36 cellular contexts compared by ENCODE assay signal in the genomic region with DNA sequence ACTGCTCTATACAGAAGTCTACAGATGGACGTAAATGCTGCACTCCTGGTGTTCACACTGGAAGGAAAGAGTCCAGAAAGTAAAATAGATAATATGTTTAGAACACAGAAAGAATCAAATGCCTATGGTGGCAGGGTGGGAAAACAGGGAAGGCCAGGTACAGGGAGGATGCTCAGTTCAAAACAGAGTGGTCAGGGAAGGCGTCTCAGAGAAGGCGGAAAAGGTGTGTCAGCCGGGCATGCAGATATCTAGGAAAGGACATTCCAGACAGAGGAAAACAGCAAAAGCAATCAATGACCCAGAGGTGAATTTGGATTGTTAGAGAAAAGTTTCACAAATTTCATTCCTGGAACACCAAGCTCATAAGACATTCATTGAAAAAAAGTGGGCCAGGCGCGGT.
"Had no signal": no experiment of that assay in that cellular context is flagged by ENCODE, and none has a peak within 500 bp of the region (broad histone marks: within the 10 kb centered on the region; RNA-seq: fewer than 3 reads in every experiment).

No MANE protein-coding gene starts in this region.

- H3K27me3 ChIP-seq: ascending aorta, cardiac muscle cell had no signal

- H3K4me1 ChIP-seq: ascending aorta had no signal

- H3K9me3 ChIP-seq: ascending aorta had no signal

- H3K27me3 Mint-ChIP-seq: activated CD4-positive, alpha-beta memory T cell treated with anti-CD3 and anti-CD28 coated beads, Interleukin-2, amount 10 ng/mL, durations not matched to agents 7 days and 5 days; activated CD4-positive, alpha-beta T cell treated with anti-CD3 and anti-CD28 coated beads for 36 hours; activated naive CD4-positive, alpha-beta T cell treated with anti-CD3 and anti-CD28 coated beads, Interleukin-2, amount 10 ng/mL, durations not matched to agents 7 days and 5 days; activated naive CD4-positive, alpha-beta T cell treated with anti-CD3 and anti-CD28 coated beads, Interleukin-2, amount 50 U/mL, for 24 hours; activated naive CD8-positive, alpha-beta T cell; activated naive CD8-positive, alpha-beta T cell treated with anti-CD3 and anti-CD28 coated beads, Interleukin-2, amount 10 ng/mL, durations not matched to agents 7 days and 5 days; activated T-cell treated with anti-CD3 and anti-CD28 coated beads, Interleukin-2, amount 50 U/mL, for 24 hours had no signal

- H3K4me3 ChIP-seq: ascending aorta, cardiac muscle cell had no signal

- ATAC-seq: activated CD4-positive, alpha-beta T cell treated with anti-CD3 and anti-CD28 coated beads for 36 hours; activated CD4-positive, CD25-positive, alpha-beta regulatory T cell treated with anti-CD3 and anti-CD28 coated beads, Interleukin-2, amount 50 U/mL, for 24 hours; activated CD8-positive, alpha-beta memory T cell treated with anti-CD3 and anti-CD28 coated beads, Interleukin-2, amount 10 ng/mL, durations not matched to agents 7 days and 5 days; activated CD8-positive, alpha-beta T cell treated with anti-CD3 and anti-CD28 coated beads, Interleukin-2, amount 10 ng/mL, durations not matched to agents 7 days and 5 days; activated naive CD8-positive, alpha-beta T cell treated with anti-CD3 and anti-CD28 coated beads, Interleukin-2, amount 50 U/mL, for 24 hours had no signal

- H3K36me3 Mint-ChIP-seq: activated CD8-positive, alpha-beta memory T cell treated with anti-CD3 and anti-CD28 coated beads, Interleukin-2, amount 10 ng/mL, durations not matched to agents 7 days and 5 days; activated naive CD4-positive, alpha-beta T cell treated with anti-CD3 and anti-CD28 coated beads, Interleukin-2, amount 10 ng/mL, durations not matched to agents 7 days and 5 days; activated naive CD8-positive, alpha-beta T cell; activated naive CD8-positive, alpha-beta T cell treated with anti-CD3 and anti-CD28 coated beads, Interleukin-2, amount 10 ng/mL, durations not matched to agents 7 days and 5 days; brain had no signal

- H3K36me3 ChIP-seq: ascending aorta, cardiac muscle cell had no signal

- H3K4me1 Mint-ChIP-seq: activated CD4-positive, alpha-beta memory T cell treated with anti-CD3 and anti-CD28 coated beads, Interleukin-2, amount 10 ng/mL, durations not matched to agents 7 days and 5 days; activated CD4-positive, alpha-beta T cell treated with anti-CD3 and anti-CD28 coated beads for 36 hours; activated CD4-positive, alpha-beta T cell treated with anti-CD3 and anti-CD28 coated beads, Interleukin-2, amount 10 ng/mL, durations not matched to agents 24 days and 14 days; activated CD8-positive, alpha-beta memory T cell treated with anti-CD3 and anti-CD28 coated beads, Interleukin-2, amount 10 ng/mL, durations not matched to agents 7 days and 5 days; activated naive CD4-positive, alpha-beta T cell treated with anti-CD3 and anti-CD28 coated beads, Interleukin-2, amount 10 ng/mL, durations not matched to agents 7 days and 5 days; activated naive CD4-positive, alpha-beta T cell treated with anti-CD3 and anti-CD28 coated beads, Interleukin-2, amount 50 U/mL, for 24 hours; activated naive CD8-positive, alpha-beta T cell treated with anti-CD3 and anti-CD28 coated beads, Interleukin-2, amount 50 U/mL, for 24 hours; central memory CD8-positive, alpha-beta T cell had no signal

- H3K27ac Mint-ChIP-seq: activated CD4-positive, alpha-beta memory T cell treated with anti-CD3 and anti-CD28 coated beads, Interleukin-2, amount 10 ng/mL, durations not matched to agents 7 days and 5 days; activated CD4-positive, alpha-beta T cell treated with anti-CD3 and anti-CD28 coated beads for 36 hours; activated CD4-positive, alpha-beta T cell treated with anti-CD3 and anti-CD28 coated beads, Interleukin-2, amount 10 ng/mL, durations not matched to agents 24 days and 14 days; activated CD8-positive, alpha-beta memory T cell treated with anti-CD3 and anti-CD28 coated beads, Interleukin-2, amount 10 ng/mL, durations not matched to agents 7 days and 5 days; activated CD8-positive, alpha-beta T cell treated with anti-CD3 and anti-CD28 coated beads, Interleukin-2, amount 10 ng/mL, durations not matched to agents 7 days and 5 days; activated naive CD4-positive, alpha-beta T cell treated with anti-CD3 and anti-CD28 coated beads, Interleukin-2, amount 10 ng/mL, durations not matched to agents 7 days and 5 days; activated naive CD4-positive, alpha-beta T cell treated with anti-CD3 and anti-CD28 coated beads, Interleukin-2, amount 50 U/mL, for 24 hours; activated naive CD8-positive, alpha-beta T cell; activated naive CD8-positive, alpha-beta T cell treated with anti-CD3 and anti-CD28 coated beads, Interleukin-2, amount 10 ng/mL, durations not matched to agents 7 days and 5 days; activated naive CD8-positive, alpha-beta T cell treated with anti-CD3 and anti-CD28 coated beads, Interleukin-2, amount 50 U/mL, for 24 hours; activated T-cell treated with anti-CD3 and anti-CD28 coated beads, Interleukin-2, amount 50 U/mL, for 24 hours; activated T-helper 2 cell treated with anti-CD3 and anti-CD28 coated beads, Interferon-gamma antibody, Interleukin-2, Interleukin-4, amounts not matched to agents 10 μg/mL and 5 μg/mL and 100 μg/mL, durations not matched to agents 14 hours and 24 hours and 36 hours; brain; T-helper 1 cell treated with Interleukin-12 subunit alpha and Interleukin-12 subunit beta and Interleukin-4 antibody, amounts not matched to agents 30 μg/mL and 1 μg/mL, for 36 hours; T-helper 2 cell treated with Interferon-gamma antibody and Interleukin-4, amounts not matched to agents 5 μg/mL and 100 μg/mL, for 36 hours had no signal

- DNase-seq: activated CD4-positive, alpha-beta memory T cell treated with anti-CD3 and anti-CD28 coated beads, Interleukin-2, amount 10 ng/mL, durations not matched to agents 7 days and 5 days; activated CD4-positive, alpha-beta T cell treated with anti-CD3 and anti-CD28 coated beads for 1 hour; activated CD4-positive, alpha-beta T cell treated with anti-CD3 and anti-CD28 coated beads for 36 hours; activated CD4-positive, alpha-beta T cell treated with anti-CD3 and anti-CD28 coated beads, Interleukin-2, amount 10 ng/mL, durations not matched to agents 24 days and 14 days; activated CD4-positive, alpha-beta T cell treated with anti-CD3 and anti-CD28 coated beads, Interleukin-2, amount 50 U/mL, for 48 hours; activated CD4-positive, CD25-positive, alpha-beta regulatory T cell; activated CD8-positive, alpha-beta memory T cell treated with anti-CD3 and anti-CD28 coated beads for 24 hours; activated CD8-positive, alpha-beta memory T cell treated with anti-CD3 and anti-CD28 coated beads, Interleukin-2, amount 10 ng/mL, durations not matched to agents 7 days and 5 days; activated CD8-positive, alpha-beta memory T cell treated with anti-CD3 and anti-CD28 coated beads, Interleukin-2, amount 50 U/mL, for 48 hours; activated CD8-positive, alpha-beta T cell treated with anti-CD3 and anti-CD28 coated beads, Interleukin-2, amount 10 ng/mL, durations not matched to agents 7 days and 5 days; activated effector memory CD4-positive, alpha-beta T cell treated with Interleukin-2 at 50 U/mL for 16 hours; activated gamma-delta T cell; activated naive CD4-positive, alpha-beta T cell treated with anti-CD3 and anti-CD28 coated beads, Interleukin-2, amount 10 ng/mL, durations not matched to agents 7 days and 5 days; activated naive CD4-positive, alpha-beta T cell treated with Interleukin-2 at 50 U/mL for 16 hours; activated naive CD8-positive, alpha-beta T cell treated with anti-CD3 and anti-CD28 coated beads, Interleukin-2, amount 10 ng/mL, durations not matched to agents 7 days and 5 days; activated naive CD8-positive, alpha-beta T cell treated with anti-CD3 and anti-CD28 coated beads, Interleukin-2, amount 50 U/mL, for 24 hours; activated T-cell treated with anti-CD3 and anti-CD28 coated beads, Interleukin-2, amount 50 U/mL, for 24 hours; activated T-cell treated with anti-CD3 and anti-CD28 coated beads, Interleukin-2, amount 50 U/mL, for 48 hours; amygdala; anterior cingulate cortex; caudate nucleus; cerebellar nuclear complex; T-helper 1 cell; T-helper 2 cell; T-helper 9 cell had no signal

- H3K4me3 Mint-ChIP-seq: activated CD4-positive, alpha-beta memory T cell treated with anti-CD3 and anti-CD28 coated beads, Interleukin-2, amount 10 ng/mL, durations not matched to agents 7 days and 5 days; activated CD4-positive, alpha-beta T cell treated with anti-CD3 and anti-CD28 coated beads for 36 hours; activated CD4-positive, alpha-beta T cell treated with anti-CD3 and anti-CD28 coated beads, Interleukin-2, amount 10 ng/mL, durations not matched to agents 24 days and 14 days; activated CD8-positive, alpha-beta memory T cell treated with anti-CD3 and anti-CD28 coated beads, Interleukin-2, amount 10 ng/mL, durations not matched to agents 7 days and 5 days; activated CD8-positive, alpha-beta T cell treated with anti-CD3 and anti-CD28 coated beads, Interleukin-2, amount 10 ng/mL, durations not matched to agents 7 days and 5 days; activated naive CD4-positive, alpha-beta T cell treated with anti-CD3 and anti-CD28 coated beads, Interleukin-2, amount 10 ng/mL, durations not matched to agents 7 days and 5 days; activated naive CD4-positive, alpha-beta T cell treated with anti-CD3 and anti-CD28 coated beads, Interleukin-2, amount 50 U/mL, for 24 hours; activated naive CD8-positive, alpha-beta T cell; activated naive CD8-positive, alpha-beta T cell treated with anti-CD3 and anti-CD28 coated beads, Interleukin-2, amount 10 ng/mL, durations not matched to agents 7 days and 5 days; activated naive CD8-positive, alpha-beta T cell treated with anti-CD3 and anti-CD28 coated beads, Interleukin-2, amount 50 U/mL, for 24 hours; activated T-cell treated with anti-CD3 and anti-CD28 coated beads, Interleukin-2, amount 50 U/mL, for 24 hours; brain; central memory CD8-positive, alpha-beta T cell; T-helper 1 cell treated with Interleukin-12 subunit alpha and Interleukin-12 subunit beta and Interleukin-4 antibody, amounts not matched to agents 30 μg/mL and 1 μg/mL, for 36 hours; T-helper 2 cell treated with Interferon-gamma antibody and Interleukin-4, amounts not matched to agents 5 μg/mL and 100 μg/mL, for 36 hours had no signal

- H3K9me3 Mint-ChIP-seq: activated CD4-positive, alpha-beta memory T cell treated with anti-CD3 and anti-CD28 coated beads, Interleukin-2, amount 10 ng/mL, durations not matched to agents 7 days and 5 days; activated naive CD4-positive, alpha-beta T cell treated with anti-CD3 and anti-CD28 coated beads, Interleukin-2, amount 50 U/mL, for 24 hours; activated naive CD8-positive, alpha-beta T cell treated with anti-CD3 and anti-CD28 coated beads, Interleukin-2, amount 10 ng/mL, durations not matched to agents 7 days and 5 days; activated naive CD8-positive, alpha-beta T cell treated with anti-CD3 and anti-CD28 coated beads, Interleukin-2, amount 50 U/mL, for 24 hours; activated T-cell treated with anti-CD3 and anti-CD28 coated beads, Interleukin-2, amount 50 U/mL, for 24 hours; activated T-helper 2 cell treated with anti-CD3 and anti-CD28 coated beads, Interferon-gamma antibody, Interleukin-2, Interleukin-4, amounts not matched to agents 10 μg/mL and 5 μg/mL and 100 μg/mL, durations not matched to agents 14 hours and 24 hours and 36 hours had no signal

- H3K27ac ChIP-seq: ascending aorta, cardiac muscle cell, VCaP had no signal
